In the genomic region with DNA sequence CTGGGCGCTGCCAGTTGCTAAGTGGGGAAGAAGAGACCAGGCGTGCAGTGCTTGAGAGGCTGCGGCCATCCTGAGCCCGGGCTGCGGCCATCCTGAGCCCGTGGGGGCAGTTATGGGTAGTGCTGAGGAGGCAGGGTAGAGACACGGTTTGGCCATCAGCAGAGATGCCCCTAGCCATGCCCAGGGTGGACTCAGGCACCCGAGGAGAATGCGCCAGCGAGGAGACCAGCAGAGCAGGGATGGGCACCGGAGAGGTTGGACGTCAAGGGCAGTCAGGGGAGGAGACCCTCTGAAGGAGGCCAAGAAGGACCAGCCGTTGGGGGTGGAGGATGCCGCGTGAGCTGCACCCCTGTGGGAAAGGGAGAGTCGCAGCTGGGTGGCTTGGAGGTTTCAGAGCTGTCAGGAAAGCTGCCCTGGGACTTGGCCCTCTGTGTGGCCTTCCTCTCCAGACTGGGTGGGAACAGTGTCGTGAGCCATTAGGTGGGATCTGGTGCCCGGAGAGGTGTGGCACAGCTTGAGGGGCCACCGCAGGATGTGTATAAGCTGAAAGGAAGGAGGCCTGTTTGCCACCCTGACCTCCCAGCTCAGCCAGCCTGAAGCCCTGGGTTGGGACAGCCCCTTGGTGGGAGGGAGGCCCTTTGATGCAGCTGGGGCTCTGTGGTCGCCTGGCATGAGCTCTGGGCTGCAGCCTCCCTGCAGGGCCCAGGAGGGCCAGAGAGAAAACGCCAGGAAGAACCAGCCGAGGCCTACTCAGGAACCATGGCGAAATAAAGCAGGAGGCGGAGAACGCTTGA, we compare ENCODE assay signal across 13 cellular contexts. TPM values are rescaled to one million over a fixed set of nuclear protein-coding genes. Genes with fewer than 3 reads are reported as not detected.
DNase-seq lines count a peak whose midpoint lies in the region; ATAC-seq and TF ChIP-seq lines count a peak whose summit lies in the region.
"Had no signal": no experiment of that assay in that cellular context is flagged by ENCODE, and none has a peak within 500 bp of the region (broad histone marks: within the 10 kb centered on the region; RNA-seq: fewer than 3 reads in every experiment).

No MANE protein-coding gene starts in this region.

- H3K4me3 ChIP-seq in Panc1 (ENCODE audit: low read depth in 2 of 2, low read length in 2 of 2) (no peak overlapping the region), thyroid gland (replicated peaks in 1 of 3) (no peak overlapping the region)
- H3K4me3 ChIP-seq: ascending aorta, dorsolateral prefrontal cortex, tibial artery had no signal

- no peak overlapping the region for H3K27ac Mint-ChIP-seq in endothelial cell (ENCODE audit: unreplicated experiment)
- no peak overlapping the region for H3K27ac Mint-ChIP-seq in T-cell

- CTCF ChIA-PET in Panc1 (lab: Charles Lee) (no interaction called here), T-cell (lab: Charles Lee) (no interaction called here)

- H3K9me3 ChIP-seq in Panc1 (ENCODE audit: control insufficient read depth, insufficient read depth, low read depth, low read length), result no peaks in the 10 kb centered on the region
- H3K9me3 ChIP-seq in thyroid gland, result no peaks in the 10 kb centered on the region
- H3K9me3 ChIP-seq: ascending aorta, tibial artery had no signal

- H3K36me3 ChIP-seq in Panc1 (ENCODE audit: control insufficient read depth, insufficient read depth, low read length) (no peaks in the 10 kb centered on the region), thyroid gland (no peaks in the 10 kb centered on the region)
- H3K36me3 ChIP-seq: ascending aorta, tibial artery had no signal

- BruUV-seq in Panc1 (replicated peaks; lab: Mats Ljungman, UMichigan), result TSS peak; percentile 19

- no peak overlapping the region; the same call in 1 of the 2 replicates for H3K27ac ChIP-seq in Panc1 (ENCODE audit: low read length)
- peak overlapping the region in 2 of 3 donors; percentile 17 to 52 for H3K27ac ChIP-seq in thyroid gland
- H3K27ac ChIP-seq: ascending aorta, tibial artery had no signal

- H3K27me3 Mint-ChIP-seq in endothelial cell (ENCODE audit: unreplicated experiment), result peaks cover 14% of the 10 kb centered on the region
- peaks cover 0 to 2% of the 10 kb centered on the region in 2 donors for H3K27me3 Mint-ChIP-seq in T-cell

- intact Hi-C loops in Panc1 (cut with micrococcal nuclease; ENCODE audit: unreplicated experiment), result no loop called here
- intact Hi-C loops in thyroid gland (cut with DNase I), result no loop called here

- no peak for DNase-seq in Panc1 (ENCODE audit: low read depth, low spot score)
- no peak for DNase-seq in endothelial cell (ENCODE audit: low spot score)
- peak; percentile 67 for DNase-seq in myocyte (ENCODE audit: low read depth)
- DNase-seq in thyroid gland, result no peak
- DNase-seq in OCI-M1 (lab: John Stamatoyannopoulos, UW), result no peak
- no peak for DNase-seq in T-cell
- no peak for DNase-seq in NOMO-1 (lab: John Stamatoyannopoulos, UW; ENCODE audit: unreplicated experiment in 2 of 2)
- no peak for DNase-seq in stimulated activated CD4-positive, alpha-beta T cell treated with anti-CD3 and anti-CD28 coated beads, Interleukin-2, amount 100 ng/mL, for 48 hours
- DNase-seq: activated CD8-positive, alpha-beta memory T cell treated with anti-CD3 and anti-CD28 coated beads for 24 hours; dorsolateral prefrontal cortex; NCI-H1930; tibial artery had no signal

- 93% methylated on average over 25 of the region's 25 CpGs for WGBS in thyroid gland, 2 donors

- H3K4me1 ChIP-seq in Panc1 (ENCODE audit: control insufficient read depth, insufficient read depth, low read length) (peaks cover 67% of the 10 kb centered on the region), thyroid gland (peaks cover 22 to 42% of the 10 kb centered on the region in 2 donors)

- H3K36me3 Mint-ChIP-seq in endothelial cell (ENCODE audit: low read depth, unreplicated experiment) (peaks cover 24% of the 10 kb centered on the region), T-cell (no peaks in the 10 kb centered on the region)

- no peaks in the 10 kb centered on the region for H3K27me3 ChIP-seq in Panc1 (ENCODE audit: control insufficient read depth, insufficient read depth, low read length)
- H3K27me3 ChIP-seq in thyroid gland, result no peaks in the 10 kb centered on the region
- H3K27me3 ChIP-seq: ascending aorta, dorsolateral prefrontal cortex, tibial artery had no signal

- no peak for TF ChIP-seq CTCF in Panc1 (IDR thresholded peaks at IDR 0.05)
- no peak for TF ChIP-seq CTCF in endothelial cell (IDR thresholded peaks at IDR 0.05; ENCODE audit: unreplicated experiment)
- TF ChIP-seq CTCF in thyroid gland (IDR thresholded peaks at IDR 0.05), result no peak

- peaks cover 30% of the 10 kb centered on the region for H3K4me1 Mint-ChIP-seq in endothelial cell (ENCODE audit: unreplicated experiment)
- H3K4me1 Mint-ChIP-seq in T-cell, result no peaks in the 10 kb centered on the region

- TF ChIP-seq POLR2A in thyroid gland (IDR thresholded peaks at IDR 0.05), result no peak

- POLR2A ChIA-PET in Panc1 (lab: Charles Lee), result no interaction called here
- POLR2A ChIA-PET in T-cell (lab: Charles Lee), result no interaction called here

- H3K4me3 Mint-ChIP-seq in endothelial cell (ENCODE audit: unreplicated experiment) (peak overlapping the region; percentile 48), T-cell (no peak overlapping the region)

- ATAC-seq in Panc1, result 0 out of 2 replicates have a peak, but pooled peaks have one; percentile 31
- ATAC-seq in T-cell (replicated peaks in 1 of 4), result no peak

- H3K9me3 Mint-ChIP-seq in endothelial cell (ENCODE audit: unreplicated experiment) (no peaks in the 10 kb centered on the region), T-cell (no peaks in the 10 kb centered on the region)

- in situ Hi-C loops in Panc1 (cut with HindIII; ENCODE audit: low pct_unique_long_range_greater_than_20kb, low sequenced_read_pairs), result no loop called here

RNA-seq across cellular contexts. Expression of a gene that starts 56.0 kb away (rescaled TPM):
- total RNA-seq in Panc1 (2021; ENCODE audit: unreplicated experiment) (133 TPM), endothelial cell (ENCODE audit: unreplicated experiment) (58.6 TPM), myocyte (20.0 and 27.4 TPM in 2 replicates), thyroid gland (10 to 100 TPM; 36.9 to 64.6 (median 47.9) TPM), T-cell (1 to 10 TPM in 1 of 5 donors, under 1 TPM in 4; 0.14 to 1.3 (median 0.50) TPM)
- 102 TPM for polyA plus RNA-seq in Panc1 (2012; ENCODE audit: insufficient read length)
- polyA plus RNA-seq in myocyte (2012), result 41.6 TPM
